ENCODE assay signal across 8 cellular contexts in genomic region chr19:45792482-45793177, GRCh38. TPM values are rescaled to one million over a fixed set of nuclear protein-coding genes. Genes with fewer than 3 reads are reported as not detected.
DNase-seq lines count a peak whose midpoint lies in the region; ATAC-seq and TF ChIP-seq lines count a peak whose summit lies in the region.

TSS of gene DMWD (minus strand) at chr19:45792845. CDS start at chr19:45792756, 89 bp downstream.

- peaks cover 21% of the 10 kb centered on the region for H3K4me1 Mint-ChIP-seq in chondrocyte (ENCODE audit: low read depth)

- peaks cover 14% of the 10 kb centered on the region for H3K36me3 Mint-ChIP-seq in chondrocyte (ENCODE audit: low read depth)

- DNase-seq in AG09319 (ENCODE audit: extremely low read depth, low read depth) (peak; percentile 96), NCI-H460 (ENCODE audit: extremely low read depth, low read depth) (peak; percentile 96), chondrocyte (ENCODE audit: low spot score) (peak; percentile 100), kidney glomerular epithelial cell (lab: John Stamatoyannopoulos, UW) (peak; percentile 98)
- peak; percentile 99 to 100 for DNase-seq in activated CD4-positive, alpha-beta T cell treated with anti-CD3 and anti-CD28 coated beads for 24 hours (ENCODE audit: low read depth in 2 of 2)
- peak; percentile 98 to 99 for DNase-seq in stimulated activated CD4-positive, alpha-beta T cell treated with anti-CD3 and anti-CD28 coated beads, Interleukin-1b, Interleukin-23, amount 100 ng/mL, for 1 hour (ENCODE audit: low read depth in 2 of 2)

- no peaks in the 10 kb centered on the region for H3K27me3 Mint-ChIP-seq in chondrocyte (ENCODE audit: low read depth)

- ATAC-seq in GM19035 (IDR thresholded peaks at IDR 0.05; ENCODE audit: unreplicated experiment) = peak; percentile 91
- peak; percentile 94 for ATAC-seq in HG03354 (IDR thresholded peaks at IDR 0.05; ENCODE audit: poor library complexity, severe bottlenecking, unreplicated experiment)

- H3K9me3 Mint-ChIP-seq in chondrocyte (ENCODE audit: low read depth) = no peaks in the 10 kb centered on the region

- peak within 1 kb of the TSS; percentile 89 for H3K27ac Mint-ChIP-seq in chondrocyte (ENCODE audit: unreplicated experiment)

- TF ChIP-seq CTCF in AG09319 (IDR thresholded peaks at IDR 0.05; ENCODE audit: low read depth, low read length) (no peak), chondrocyte (IDR thresholded peaks at IDR 0.05) (no peak)

- H3K4me3 Mint-ChIP-seq in chondrocyte (ENCODE audit: unreplicated experiment) = peak within 1 kb of the TSS; percentile 97

RNA-seq across cellular contexts. Expression of gene DMWD, which starts in this region (rescaled TPM):
- 21.2 and 21.9 TPM in 2 replicates for total RNA-seq in NCI-H460 (2014; rRNA removed; shearing (Covaris generic))
- 26.0 and 31.9 TPM in 2 replicates for polyA plus RNA-seq in NCI-H460 (2014; cell fraction: nucleus; rRNA removed)
- total RNA-seq in chondrocyte = 77.6 to 83.0 TPM (median 79.4 TPM) in 3 replicates

Comparison
In these comparisons a context has a peak if more than half of its experiments do, and no peak if none do; other contexts are left out.
1. Peak in every context shown above with its lines: DNase-seq and ATAC-seq.